In genomic region chr10:74882831-74883230, GRCh38 we compare ENCODE assay signal across 35 cellular contexts. TPM values are rescaled to one million over a fixed set of nuclear protein-coding genes. Genes with fewer than 3 reads are reported as not detected.
DNase-seq lines count a peak whose midpoint lies in the region; ATAC-seq and TF ChIP-seq lines count a peak whose summit lies in the region.
"Had no signal": no experiment of that assay in that cellular context is flagged by ENCODE, and none has a peak within 500 bp of the region (broad histone marks: within the 10 kb centered on the region; RNA-seq: fewer than 3 reads in every experiment).

No MANE protein-coding gene starts in this region.

- TF ChIP-seq CTCF in epithelial cell of esophagus (IDR thresholded peaks at IDR 0.05; ENCODE audit: insufficient read depth, low read depth, low read length, missing control alignments) (no peak), mesothelial cell of epicardium (IDR thresholded peaks at IDR 0.05; ENCODE audit: unreplicated experiment) (no peak), type B pancreatic cell (conservative IDR thresholded peaks at IDR 0.05) (no peak), GM23338 (conservative IDR thresholded peaks at IDR 0.05; ENCODE audit: low read depth in 2 of 2) (no peak)

- no peaks in the 10 kb centered on the region for H3K27me3 ChIP-seq in GM23338 (ENCODE audit: insufficient read depth)
- H3K27me3 ChIP-seq: brain microvascular endothelial cell, colonic mucosa, gastroesophageal sphincter, hepatocyte, MG63, tibial artery had no signal

- H3K4me3 Mint-ChIP-seq in activated T-helper 17 cell treated with anti-CD3 and anti-CD28 coated beads, Interleukin-2, amount 50 U/mL, for 72 hours, result no peak overlapping the region
- H3K4me3 Mint-ChIP-seq in mesothelial cell of epicardium (no peak overlapping the region), type B pancreatic cell (no peak overlapping the region), GM23338 (no peak overlapping the region)
- H3K4me3 Mint-ChIP-seq: activated CD8-positive, alpha-beta memory T cell treated with anti-CD3 and anti-CD28 coated beads, Interleukin-2, amount 10 ng/mL, durations not matched to agents 7 days and 5 days; natural killer cell; T-helper 1 cell treated with Interleukin-12 subunit alpha and Interleukin-12 subunit beta and Interleukin-4 antibody, amounts not matched to agents 30 μg/mL and 1 μg/mL, for 36 hours had no signal

- H3K27me3 Mint-ChIP-seq in activated T-helper 17 cell treated with anti-CD3 and anti-CD28 coated beads, Interleukin-2, amount 50 U/mL, for 72 hours, result no peaks in the 10 kb centered on the region
- H3K27me3 Mint-ChIP-seq in mesothelial cell of epicardium (ENCODE audit: low read depth) (no peaks in the 10 kb centered on the region), type B pancreatic cell (no peaks in the 10 kb centered on the region), GM23338 (ENCODE audit: insufficient read depth, low read depth, poor library complexity) (no peaks in the 10 kb centered on the region)
- H3K27me3 Mint-ChIP-seq: activated CD8-positive, alpha-beta memory T cell treated with anti-CD3 and anti-CD28 coated beads, Interleukin-2, amount 10 ng/mL, durations not matched to agents 7 days and 5 days had no signal

- H3K4me3 ChIP-seq in epithelial cell of esophagus (ENCODE audit: low read length), result no peak overlapping the region
- no peak overlapping the region for H3K4me3 ChIP-seq in GM23338
- H3K4me3 ChIP-seq: colonic mucosa, gastroesophageal sphincter, hepatocyte, lower lobe of right lung, MG63, mucosa of descending colon, PC-9, psoas muscle, tibial artery had no signal

- H3K9me2 ChIP-seq in GM23338 (ENCODE audit: insufficient read depth), result no peaks in the 10 kb centered on the region

- no peak for ATAC-seq in activated T-helper 17 cell treated with anti-CD3 and anti-CD28 coated beads, Interleukin-2, amount 50 U/mL, for 72 hours (replicated peaks)
- no peak for ATAC-seq in GM23338
- ATAC-seq: activated CD4-positive, CD25-positive, alpha-beta regulatory T cell treated with anti-CD3 and anti-CD28 coated beads, Interleukin-2, amount 50 U/mL, for 24 hours; activated CD8-positive, alpha-beta memory T cell treated with anti-CD3 and anti-CD28 coated beads, Interleukin-2, amount 10 ng/mL, durations not matched to agents 7 days and 5 days; gastroesophageal sphincter; HCT116; mucosa of descending colon; natural killer cell; psoas muscle; sciatic nerve; SK-N-SH treated with all-trans-retinoic acid at 6 μM for 48 hours had no signal

- peaks cover 19% of the 10 kb centered on the region for H3K4me1 Mint-ChIP-seq in activated T-helper 17 cell treated with anti-CD3 and anti-CD28 coated beads, Interleukin-2, amount 50 U/mL, for 72 hours
- H3K4me1 Mint-ChIP-seq in mesothelial cell of epicardium, result peaks cover 33% of the 10 kb centered on the region
- peaks cover 4% of the 10 kb centered on the region for H3K4me1 Mint-ChIP-seq in type B pancreatic cell (ENCODE audit: unreplicated experiment)
- H3K4me1 Mint-ChIP-seq in GM23338, result no peaks in the 10 kb centered on the region
- H3K4me1 Mint-ChIP-seq: activated CD8-positive, alpha-beta memory T cell treated with anti-CD3 and anti-CD28 coated beads, Interleukin-2, amount 10 ng/mL, durations not matched to agents 7 days and 5 days had no signal

- H3K4me1 ChIP-seq in GM23338 (ENCODE audit: insufficient read depth), result no peaks in the 10 kb centered on the region
- H3K4me1 ChIP-seq: colonic mucosa had no signal

- no peaks in the 10 kb centered on the region for H3K9me3 Mint-ChIP-seq in activated T-helper 17 cell treated with anti-CD3 and anti-CD28 coated beads, Interleukin-2, amount 50 U/mL, for 72 hours
- peaks cover 3% of the 10 kb centered on the region for H3K9me3 Mint-ChIP-seq in mesothelial cell of epicardium
- no peaks in the 10 kb centered on the region for H3K9me3 Mint-ChIP-seq in type B pancreatic cell
- H3K9me3 Mint-ChIP-seq in GM23338, result no peaks in the 10 kb centered on the region
- H3K9me3 Mint-ChIP-seq: natural killer cell; T-helper 1 cell treated with Interleukin-12 subunit alpha and Interleukin-12 subunit beta and Interleukin-4 antibody, amounts not matched to agents 30 μg/mL and 1 μg/mL, for 36 hours had no signal

- no peaks in the 10 kb centered on the region for H3F3A ChIP-seq in GM23338 (replicated peaks; ENCODE audit: low read depth)

- H2AFZ ChIP-seq in GM23338, result no peak overlapping the region
- H2AFZ ChIP-seq: hepatocyte, PC-9 had no signal

- intact Hi-C loops in head of caudate nucleus (cut with DNase I), result no loop called here

- H3K36me3 Mint-ChIP-seq in activated T-helper 17 cell treated with anti-CD3 and anti-CD28 coated beads, Interleukin-2, amount 50 U/mL, for 72 hours (ENCODE audit: low read depth), result no peaks in the 10 kb centered on the region
- H3K36me3 Mint-ChIP-seq in mesothelial cell of epicardium (peaks cover 17% of the 10 kb centered on the region), type B pancreatic cell (no peaks in the 10 kb centered on the region), GM23338 (ENCODE audit: low read depth) (no peaks in the 10 kb centered on the region)
- H3K36me3 Mint-ChIP-seq: activated CD8-positive, alpha-beta memory T cell treated with anti-CD3 and anti-CD28 coated beads, Interleukin-2, amount 10 ng/mL, durations not matched to agents 7 days and 5 days; natural killer cell had no signal

- peak; percentile 68 for DNase-seq in HCEC 1CT
- peak; percentile 33 for DNase-seq in epithelial cell of esophagus (ENCODE audit: low read depth)
- DNase-seq in mesothelial cell of epicardium (ENCODE audit: low spot score in 2 of 2, unreplicated experiment in 2 of 2), result no peak
- no peak for DNase-seq in type B pancreatic cell (ENCODE audit: extremely low spot score, unreplicated experiment)
- DNase-seq in NCI-H774 (lab: John Stamatoyannopoulos, UW), result no peak
- no peak for DNase-seq in head of caudate nucleus
- no peak for DNase-seq in GM23338 (ENCODE audit: low spot score)
- DNase-seq: activated CD4-positive, alpha-beta T cell treated with anti-CD3 and anti-CD28 coated beads, Interleukin-2, amount 50 U/mL, for 4 hours; activated CD8-positive, alpha-beta memory T cell treated with anti-CD3 and anti-CD28 coated beads, Interleukin-2, amount 10 ng/mL, durations not matched to agents 7 days and 5 days; activated naive CD4-positive, alpha-beta T cell; activated T-cell treated with anti-CD3 and anti-CD28 coated beads, Interleukin-2, amount 50 U/mL, for 48 hours; brain microvascular endothelial cell; colonic mucosa; effector memory CD4-positive, alpha-beta T cell; lower lobe of right lung; MG63; mucosa of descending colon; natural killer cell; NCI-H1105 treated with DMSO at 0.1 percent for 48 hours; NCI-H2029; NCI-H524; occipital lobe; PC-9; psoas muscle; Right ventricle myocardium superior; stimulated activated CD4-positive, alpha-beta T cell treated with anti-CD3 and anti-CD28 coated beads, Interleukin-4, amount 100 ng/mL, for 1 hour; tibial artery had no signal

- no peaks in the 10 kb centered on the region for H3K36me3 ChIP-seq in GM23338 (ENCODE audit: insufficient read depth)
- H3K36me3 ChIP-seq: brain microvascular endothelial cell, colonic mucosa, gastroesophageal sphincter, lower lobe of right lung, MG63, tibial artery had no signal

- H3K79me2 ChIP-seq in GM23338 (replicated peaks; ENCODE audit: insufficient read depth), result peaks cover 69% of the 10 kb centered on the region

- H4K20me1 ChIP-seq in GM23338 (replicated peaks; ENCODE audit: insufficient read depth), result peaks cover 7% of the 10 kb centered on the region

- peak overlapping the region; percentile 49 for H3K27ac Mint-ChIP-seq in activated T-helper 17 cell treated with anti-CD3 and anti-CD28 coated beads, Interleukin-2, amount 50 U/mL, for 72 hours
- H3K27ac Mint-ChIP-seq in mesothelial cell of epicardium, result peak overlapping the region; percentile 21
- H3K27ac Mint-ChIP-seq in type B pancreatic cell, result no peak overlapping the region
- no peak overlapping the region for H3K27ac Mint-ChIP-seq in GM23338
- H3K27ac Mint-ChIP-seq: activated CD8-positive, alpha-beta memory T cell treated with anti-CD3 and anti-CD28 coated beads, Interleukin-2, amount 10 ng/mL, durations not matched to agents 7 days and 5 days; T-helper 1 cell treated with Interleukin-12 subunit alpha and Interleukin-12 subunit beta and Interleukin-4 antibody, amounts not matched to agents 30 μg/mL and 1 μg/mL, for 36 hours had no signal

- no peak overlapping the region for H3K4me2 ChIP-seq in GM23338
- H3K4me2 ChIP-seq: hepatocyte, PC-9 had no signal

- no peak overlapping the region for H3K27ac ChIP-seq in GM23338 (ENCODE audit: low read depth)
- H3K27ac ChIP-seq: brain microvascular endothelial cell, colonic mucosa, gastroesophageal sphincter, hepatocyte, lower lobe of right lung, PC-9, psoas muscle, tibial artery had no signal

TF ChIP-seq in GM23338, 12 proteins besides CTCF, POLR2A, EP300 and RAD21:
- no peak for TF ChIP-seq ZNF114 (CRISPR knock-in tag; IDR thresholded peaks at IDR 0.05)

RNA-seq across cellular contexts. Expression of gene KAT6B, which starts 56.4 kb away (rescaled TPM):
- 10 to 100 TPM; 20.5 to 25.9 TPM for total RNA-seq in activated T-helper 17 cell treated with anti-CD3 and anti-CD28 coated beads, Interleukin-2, amount 50 U/mL, for 72 hours
- 147 to 155 TPM (median 148 TPM) in 3 replicates for total RNA-seq in mesothelial cell of epicardium
- total RNA-seq in type B pancreatic cell (ENCODE audit: low replicate concordance), result 21.5 and 48.3 TPM in 2 replicates
- total RNA-seq in GM23338 (2014; rRNA removed; shearing (Covaris generic)), result 27.0 and 31.4 TPM in 2 replicates
- 15.4 and 21.3 TPM in 2 replicates for polyA plus RNA-seq in GM23338 (2016; fragmentation: Nextera tagmentation; extraction: Ambion mirVana)

Comparison
In these comparisons a context has a peak if more than half of its experiments do, and no peak if none do; other contexts are left out.
1. DNase-seq: peak in HCEC 1CT (single experiment) and epithelial cell of esophagus (single experiment); none in mesothelial cell of epicardium (0 of 2), type B pancreatic cell (single experiment), NCI-H774 (single experiment), head of caudate nucleus (0 of 42) and GM23338 (single experiment).
2. H3K27ac Mint-ChIP-seq: peak in activated T-helper 17 cell treated with anti-CD3 and anti-CD28 coated beads, Interleukin-2, amount 50 U/mL, for 72 hours (single experiment) and mesothelial cell of epicardium (single experiment); none in type B pancreatic cell (single experiment) and GM23338 (single experiment).